ENCODE assay signal across 28 cellular contexts in genomic region chr3:8584661-8585060, GRCh38. TPM values are rescaled to one million over a fixed set of nuclear protein-coding genes. Genes with fewer than 3 reads are reported as not detected.
"Had no signal": no experiment of that assay in that cellular context is flagged by ENCODE, and none has a peak within 500 bp of the region (broad histone marks: within the 10 kb centered on the region; RNA-seq: fewer than 3 reads in every experiment).

No MANE protein-coding gene starts in this region.

- H3K9me3 Mint-ChIP-seq: stimulated activated effector memory CD8-positive, alpha-beta T cell treated with anti-CD3 and anti-CD28 coated beads, Interleukin-12 subunit alpha, Interleukin-12 subunit beta, amount 100 ng/mL, for 72 hours; stimulated activated memory B cell treated with anti-CD40 and anti-IgM and Interleukin-4, amounts not matched to agents 10 μg/mL and 1 μg/mL and 100 μg/mL, for 72 hours; stimulated activated naive B cell treated with anti-CD40 and anti-IgM and Interleukin-4, amounts not matched to agents 10 μg/mL and 1 μg/mL and 100 μg/mL, for 72 hours; stimulated activated naive CD8-positive, alpha-beta T cell treated with anti-CD3 and anti-CD28 coated beads, Interleukin-15, amount 100 ng/mL, for 72 hours; stimulated activated naive CD8-positive, alpha-beta T cell treated with anti-CD3 and anti-CD28 coated beads, Interleukin-15, Interleukin-2, amounts not matched to agents 100 ng/mL and 50 ng/mL, for 24 hours; type B pancreatic cell had no signal

- H3K27me3 Mint-ChIP-seq: stimulated activated memory B cell treated with anti-CD40 and anti-IgM and Interleukin-4, amounts not matched to agents 10 μg/mL and 1 μg/mL and 100 μg/mL, for 72 hours; stimulated activated naive CD8-positive, alpha-beta T cell treated with anti-CD3 and anti-CD28 coated beads, Interleukin-15, Interleukin-2, amounts not matched to agents 100 ng/mL and 50 ng/mL, for 24 hours; type B pancreatic cell had no signal

- H3K9me3 ChIP-seq: stomach, suprapubic skin, testis, thoracic aorta, thyroid gland, tibial artery, transverse colon, upper lobe of left lung, upper lobe of right lung, uterus, vagina had no signal

- H3K4me3 Mint-ChIP-seq: stimulated activated effector memory CD8-positive, alpha-beta T cell treated with anti-CD3 and anti-CD28 coated beads, Interleukin-12 subunit alpha, Interleukin-12 subunit beta, amount 100 ng/mL, for 72 hours; stimulated activated memory B cell treated with anti-CD40 and anti-IgM and Interleukin-4, amounts not matched to agents 10 μg/mL and 1 μg/mL and 100 μg/mL, for 72 hours; stimulated activated naive B cell treated with anti-CD40 and anti-IgM and Interleukin-4, amounts not matched to agents 10 μg/mL and 1 μg/mL and 100 μg/mL, for 72 hours; stimulated activated naive CD8-positive, alpha-beta T cell treated with anti-CD3 and anti-CD28 coated beads, Interleukin-15, amount 100 ng/mL, for 72 hours; stimulated activated naive CD8-positive, alpha-beta T cell treated with anti-CD3 and anti-CD28 coated beads, Interleukin-15, Interleukin-2, amounts not matched to agents 100 ng/mL and 50 ng/mL, for 24 hours; type B pancreatic cell had no signal

- H3K27ac Mint-ChIP-seq: stimulated activated effector memory CD8-positive, alpha-beta T cell treated with anti-CD3 and anti-CD28 coated beads, Interleukin-12 subunit alpha, Interleukin-12 subunit beta, amount 100 ng/mL, for 72 hours; stimulated activated memory B cell treated with anti-CD40 and anti-IgM and Interleukin-4, amounts not matched to agents 10 μg/mL and 1 μg/mL and 100 μg/mL, for 72 hours; stimulated activated naive B cell treated with anti-CD40 and anti-IgM and Interleukin-4, amounts not matched to agents 10 μg/mL and 1 μg/mL and 100 μg/mL, for 72 hours; stimulated activated naive CD8-positive, alpha-beta T cell treated with anti-CD3 and anti-CD28 coated beads, Interleukin-15, amount 100 ng/mL, for 72 hours; stimulated activated naive CD8-positive, alpha-beta T cell treated with anti-CD3 and anti-CD28 coated beads, Interleukin-15, Interleukin-2, amounts not matched to agents 100 ng/mL and 50 ng/mL, for 24 hours; type B pancreatic cell had no signal

- H3K4me1 ChIP-seq: stomach, suprapubic skin, testis, tibial artery, tibial nerve, transverse colon, uterus had no signal

- H3K27ac ChIP-seq: stomach, suprapubic skin, testis, thoracic aorta, thyroid gland, tibial artery, tibial nerve, transverse colon, upper lobe of left lung, upper lobe of right lung, uterus, vagina had no signal

- H3K27me3 ChIP-seq: stomach, suprapubic skin, testis, thyroid gland, tibial artery, tibial nerve, transverse colon, upper lobe of left lung, upper lobe of right lung, uterus, vagina had no signal

- H3K36me3 ChIP-seq: stomach, suprapubic skin, thoracic aorta, thyroid gland, tibial artery, tibial nerve, transverse colon, upper lobe of left lung, upper lobe of right lung, uterus, vagina had no signal

- H3K36me3 Mint-ChIP-seq: stimulated activated effector memory CD8-positive, alpha-beta T cell treated with anti-CD3 and anti-CD28 coated beads, Interleukin-12 subunit alpha, Interleukin-12 subunit beta, amount 100 ng/mL, for 72 hours; stimulated activated memory B cell treated with anti-CD40 and anti-IgM and Interleukin-4, amounts not matched to agents 10 μg/mL and 1 μg/mL and 100 μg/mL, for 72 hours; stimulated activated naive B cell treated with anti-CD40 and anti-IgM and Interleukin-4, amounts not matched to agents 10 μg/mL and 1 μg/mL and 100 μg/mL, for 72 hours; type B pancreatic cell had no signal

- DNase-seq: stimulated activated CD4-positive, alpha-beta T cell treated with anti-CD3 and anti-CD28 coated beads, Interleukin-2, amount 100 ng/mL, for 48 hours; stimulated activated CD4-positive, alpha-beta T cell treated with anti-CD3 and anti-CD28 coated beads, Interleukin-4, amount 100 ng/mL, for 1 hour; stimulated activated CD4-positive, alpha-beta T cell treated with anti-CD3 and anti-CD28 coated beads, Interleukin-4, amount 100 ng/mL, for 24 hours; stimulated activated CD4-positive, alpha-beta T cell treated with anti-CD3 and anti-CD28 coated beads, Interleukin-4, amount 100 ng/mL, for 4 hours; stimulated activated CD8-positive, alpha-beta memory T cell treated with anti-CD3 and anti-CD28 coated beads, Interleukin-4, amount 100 ng/mL, for 48 hours; stimulated activated naive B cell treated with anti-CD40 and anti-IgM and Interleukin-4, amounts not matched to agents 10 μg/mL and 1 μg/mL and 100 μg/mL, for 72 hours; stimulated activated naive CD4-positive, alpha-beta T cell; stimulated activated naive CD4-positive, alpha-beta T cell treated with Interleukin-2 at 50 U/mL for 16 hours; stimulated activated naive CD8-positive, alpha-beta T cell treated with anti-CD3 and anti-CD28 coated beads, Interleukin-15, amount 100 ng/mL, for 72 hours; stimulated activated naive CD8-positive, alpha-beta T cell treated with anti-CD3 and anti-CD28 coated beads, Interleukin-15, Interleukin-2, amounts not matched to agents 100 U/mL and 50 U/mL, for 24 hours; stomach; substantia nigra; testis; thyroid gland; tibial artery; transverse colon; trophoblast cell; upper lobe of left lung; upper lobe of right lung; uterus had no signal

- H3K4me3 ChIP-seq: stomach, suprapubic skin, testis, thoracic aorta, thyroid gland, tibial artery, tibial nerve, transverse colon, upper lobe of left lung, upper lobe of right lung, uterus, vagina had no signal

- ATAC-seq: stimulated activated effector memory CD8-positive, alpha-beta T cell treated with anti-CD3 and anti-CD28 coated beads, Interleukin-12 subunit alpha, Interleukin-12 subunit beta, amount 100 ng/mL, for 72 hours; stimulated activated memory B cell treated with anti-CD40 and anti-IgM and Interleukin-4, amounts not matched to agents 10 μg/mL and 1 μg/mL and 100 μg/mL, for 72 hours; stimulated activated naive B cell treated with anti-CD40 and anti-IgM and Interleukin-4, amounts not matched to agents 10 μg/mL and 1 μg/mL and 100 μg/mL, for 72 hours; stimulated activated naive CD8-positive, alpha-beta T cell treated with anti-CD3 and anti-CD28 coated beads, Interleukin-15, amount 100 ng/mL, for 72 hours; stimulated activated naive CD8-positive, alpha-beta T cell treated with anti-CD3 and anti-CD28 coated beads, Interleukin-15, Interleukin-2, amounts not matched to agents 100 U/mL and 50 U/mL, for 24 hours; upper lobe of right lung had no signal

- H3K4me1 Mint-ChIP-seq: stimulated activated effector memory CD8-positive, alpha-beta T cell treated with anti-CD3 and anti-CD28 coated beads, Interleukin-12 subunit alpha, Interleukin-12 subunit beta, amount 100 ng/mL, for 72 hours; stimulated activated naive B cell treated with anti-CD40 and anti-IgM and Interleukin-4, amounts not matched to agents 10 μg/mL and 1 μg/mL and 100 μg/mL, for 72 hours; stimulated activated naive CD8-positive, alpha-beta T cell treated with anti-CD3 and anti-CD28 coated beads, Interleukin-15, amount 100 ng/mL, for 72 hours had no signal

RNA-seq across cellular contexts. Expression of gene SSUH2, which starts 59.9 kb away (rescaled TPM):
- total RNA-seq: upper lobe of right lung, vagina had no signal
